In genomic region chr1:211808475-211808874, GRCh38 we compare ENCODE assay signal across 20 cellular contexts. TPM values are rescaled to one million over a fixed set of nuclear protein-coding genes. Genes with fewer than 3 reads are reported as not detected.
DNase-seq lines count a peak whose midpoint lies in the region; ATAC-seq and TF ChIP-seq lines count a peak whose summit lies in the region.
"Had no signal": no experiment of that assay in that cellular context is flagged by ENCODE, and none has a peak within 500 bp of the region (broad histone marks: within the 10 kb centered on the region; RNA-seq: fewer than 3 reads in every experiment).

No MANE protein-coding gene starts in this region.

- no peak overlapping the region for H3K27ac Mint-ChIP-seq in T-helper 17 cell
- H3K27ac Mint-ChIP-seq in natural killer cell treated with Interleukin-12 subunit alpha and Interleukin-12 subunit beta and Interleukin-15 and Interleukin-18, amount 100 ng/mL, for 72 hours, result no peak overlapping the region
- H3K27ac Mint-ChIP-seq: B cell; CD14-positive monocyte; CD8-positive, alpha-beta T cell had no signal

- H3K36me3 Mint-ChIP-seq in T-helper 17 cell (ENCODE audit: low read depth), result peaks cover 6% of the 10 kb centered on the region
- H3K36me3 Mint-ChIP-seq in natural killer cell treated with Interleukin-12 subunit alpha and Interleukin-12 subunit beta and Interleukin-15 and Interleukin-18, amount 100 ng/mL, for 72 hours, result peaks cover 15% of the 10 kb centered on the region

- no peak overlapping the region for H3K4me3 ChIP-seq in LNCaP clone FGC (ENCODE audit: low read depth, low read length)
- H3K4me3 ChIP-seq: A549; BLaER1 treated with 17β-estradiol and CSF1 and Interleukin-3, amounts not matched to agents 10 nM and 100 nM had no signal

- H3K27ac ChIP-seq in C4-2B, result peak overlapping the region; percentile 18; the same call in 1 of the 2 replicates
- H3K27ac ChIP-seq: 22Rv1; A549; BLaER1 treated with 17β-estradiol and CSF1 and Interleukin-3, amounts not matched to agents 10 nM and 100 nM had no signal

- no peaks in the 10 kb centered on the region for H3K27me3 Mint-ChIP-seq in T-helper 17 cell
- no peaks in the 10 kb centered on the region for H3K27me3 Mint-ChIP-seq in natural killer cell treated with Interleukin-12 subunit alpha and Interleukin-12 subunit beta and Interleukin-15 and Interleukin-18, amount 100 ng/mL, for 72 hours
- H3K27me3 Mint-ChIP-seq: B cell; CD4-positive, CD25-positive, alpha-beta regulatory T cell had no signal

- H3K9me3 Mint-ChIP-seq in natural killer cell treated with Interleukin-12 subunit alpha and Interleukin-12 subunit beta and Interleukin-15 and Interleukin-18, amount 100 ng/mL, for 72 hours, result no peaks in the 10 kb centered on the region
- H3K9me3 Mint-ChIP-seq: CD8-positive, alpha-beta T cell had no signal

- H3K9me3 ChIP-seq in T-helper 17 cell (ENCODE audit: control insufficient read depth, low read length, poor library complexity, severe bottlenecking), result no peaks in the 10 kb centered on the region
- H3K9me3 ChIP-seq: A549 had no signal

- DNase-seq in LNCaP clone FGC (ENCODE audit: low read depth), result peak; percentile 36
- no peak for DNase-seq in T-helper 17 cell
- DNase-seq in DMS153 treated with DMSO at 0.1 percent for 48 hours (lab: John Stamatoyannopoulos, UW; ENCODE audit: unreplicated experiment), result no peak
- DNase-seq in natural killer cell treated with Interleukin-12 subunit alpha and Interleukin-12 subunit beta and Interleukin-15 and Interleukin-18, amount 100 ng/mL, for 72 hours (ENCODE audit: low spot score), result no peak
- no peak for DNase-seq in cerebellar cortex (ENCODE audit: low spot score)
- DNase-seq: AML-193; Caco-2; Calu3; CD4-positive, CD25-positive, alpha-beta regulatory T cell; CD8-positive, alpha-beta T cell; DMS53; DMS79; DND-41; GF-D8 had no signal

- H3K4me3 Mint-ChIP-seq in T-helper 17 cell, result peak overlapping the region; percentile 33
- no peak overlapping the region for H3K4me3 Mint-ChIP-seq in natural killer cell treated with Interleukin-12 subunit alpha and Interleukin-12 subunit beta and Interleukin-15 and Interleukin-18, amount 100 ng/mL, for 72 hours
- H3K4me3 Mint-ChIP-seq: B cell; CD14-positive monocyte; CD4-positive, CD25-positive, alpha-beta regulatory T cell; CD8-positive, alpha-beta T cell had no signal

- H3K4me1 Mint-ChIP-seq in T-helper 17 cell, result peaks cover 6% of the 10 kb centered on the region
- peaks cover 0 to 6% of the 10 kb centered on the region in 2 donors for H3K4me1 Mint-ChIP-seq in natural killer cell treated with Interleukin-12 subunit alpha and Interleukin-12 subunit beta and Interleukin-15 and Interleukin-18, amount 100 ng/mL, for 72 hours (ENCODE audit: low read depth in 2 of 2)

- TF ChIP-seq CTCF in C4-2B (conservative IDR thresholded peaks at IDR 0.05), result no peak
- no peak for TF ChIP-seq CTCF in LNCaP clone FGC (IDR thresholded peaks at IDR 0.05; ENCODE audit: control insufficient read depth, extremely low read depth, insufficient read depth)

- ATAC-seq in T-helper 17 cell, result no peak
- ATAC-seq in natural killer cell treated with Interleukin-12 subunit alpha and Interleukin-12 subunit beta and Interleukin-15 and Interleukin-18, amount 100 ng/mL, for 72 hours, result no peak
- ATAC-seq: A549; CD8-positive, alpha-beta T cell had no signal

RNA-seq across cellular contexts. Expression of gene LPGAT1, which starts 22.1 kb away (rescaled TPM):
- total RNA-seq in T-helper 17 cell, result 10 to 100 TPM; 35.0 to 42.9 TPM
- 10 to 100 TPM; 27.2 to 54.3 TPM for total RNA-seq in natural killer cell treated with Interleukin-12 subunit alpha and Interleukin-12 subunit beta and Interleukin-15 and Interleukin-18, amount 100 ng/mL, for 72 hours
